2 cellular contexts compared by ENCODE assay signal in the genomic region with DNA sequence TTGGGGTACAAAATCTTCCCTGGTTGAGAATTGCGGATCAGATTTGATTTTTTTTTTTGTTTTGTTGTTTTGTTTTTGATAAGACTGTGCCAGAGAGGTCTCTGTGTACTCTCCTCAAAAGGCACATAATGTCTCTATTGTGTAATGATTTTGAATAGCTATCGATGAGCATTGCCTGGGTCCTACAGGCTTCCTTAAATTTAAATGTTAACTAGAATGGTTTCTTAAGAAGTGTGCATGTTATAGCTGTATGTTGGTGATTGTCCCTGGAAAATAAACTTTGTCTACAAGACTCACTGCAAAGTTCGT.
TF ChIP-seq lines count a peak whose summit lies in the region.

No MANE protein-coding gene starts in this region.

TF ChIP-seq in liver, 16 proteins besides CTCF, POLR2A, EP300 and RAD21 (continued from another document):
- TF ChIP-seq ZBTB33 (IDR thresholded peaks at IDR 0.05) (no peak), NR2F2 (IDR thresholded peaks at IDR 0.05) (no peak), HNF4A (conservative IDR thresholded peaks at IDR 0.05) (no peak), SP1 (IDR thresholded peaks at IDR 0.05) (peak; percentile 6), MAX (IDR thresholded peaks at IDR 0.05) (no peak), ATF3 (IDR thresholded peaks at IDR 0.05) (no peak)
- TF ChIP-seq, protein P1, sequence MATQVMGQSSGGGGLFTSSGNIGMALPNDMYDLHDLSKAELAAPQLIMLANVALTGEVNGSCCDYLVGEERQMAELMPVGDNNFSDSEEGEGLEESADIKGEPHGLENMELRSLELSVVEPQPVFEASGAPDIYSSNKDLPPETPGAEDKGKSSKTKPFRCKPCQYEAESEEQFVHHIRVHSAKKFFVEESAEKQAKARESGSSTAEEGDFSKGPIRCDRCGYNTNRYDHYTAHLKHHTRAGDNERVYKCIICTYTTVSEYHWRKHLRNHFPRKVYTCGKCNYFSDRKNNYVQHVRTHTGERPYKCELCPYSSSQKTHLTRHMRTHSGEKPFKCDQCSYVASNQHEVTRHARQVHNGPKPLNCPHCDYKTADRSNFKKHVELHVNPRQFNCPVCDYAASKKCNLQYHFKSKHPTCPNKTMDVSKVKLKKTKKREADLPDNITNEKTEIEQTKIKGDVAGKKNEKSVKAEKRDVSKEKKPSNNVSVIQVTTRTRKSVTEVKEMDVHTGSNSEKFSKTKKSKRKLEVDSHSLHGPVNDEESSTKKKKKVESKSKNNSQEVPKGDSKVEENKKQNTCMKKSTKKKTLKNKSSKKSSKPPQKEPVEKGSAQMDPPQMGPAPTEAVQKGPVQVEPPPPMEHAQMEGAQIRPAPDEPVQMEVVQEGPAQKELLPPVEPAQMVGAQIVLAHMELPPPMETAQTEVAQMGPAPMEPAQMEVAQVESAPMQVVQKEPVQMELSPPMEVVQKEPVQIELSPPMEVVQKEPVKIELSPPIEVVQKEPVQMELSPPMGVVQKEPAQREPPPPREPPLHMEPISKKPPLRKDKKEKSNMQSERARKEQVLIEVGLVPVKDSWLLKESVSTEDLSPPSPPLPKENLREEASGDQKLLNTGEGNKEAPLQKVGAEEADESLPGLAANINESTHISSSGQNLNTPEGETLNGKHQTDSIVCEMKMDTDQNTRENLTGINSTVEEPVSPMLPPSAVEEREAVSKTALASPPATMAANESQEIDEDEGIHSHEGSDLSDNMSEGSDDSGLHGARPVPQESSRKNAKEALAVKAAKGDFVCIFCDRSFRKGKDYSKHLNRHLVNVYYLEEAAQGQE (IDR thresholded peaks at IDR 0.05) = no peak

TF ChIP-seq in HepG2, 621 proteins besides CTCF, POLR2A, EP300 and RAD21 (continued from another document):
- TF ChIP-seq ZFP36L2 (CRISPR knock-in tag; IDR thresholded peaks at IDR 0.05) = no peak
